ENCODE assay signal across 21 cellular contexts in genomic region chr12:91057771-91058170, GRCh38. TPM values are rescaled to one million over a fixed set of nuclear protein-coding genes. Genes with fewer than 3 reads are reported as not detected.
"Had no signal": no experiment of that assay in that cellular context is flagged by ENCODE, and none has a peak within 500 bp of the region (broad histone marks: within the 10 kb centered on the region; RNA-seq: fewer than 3 reads in every experiment).

A gene with protein sequence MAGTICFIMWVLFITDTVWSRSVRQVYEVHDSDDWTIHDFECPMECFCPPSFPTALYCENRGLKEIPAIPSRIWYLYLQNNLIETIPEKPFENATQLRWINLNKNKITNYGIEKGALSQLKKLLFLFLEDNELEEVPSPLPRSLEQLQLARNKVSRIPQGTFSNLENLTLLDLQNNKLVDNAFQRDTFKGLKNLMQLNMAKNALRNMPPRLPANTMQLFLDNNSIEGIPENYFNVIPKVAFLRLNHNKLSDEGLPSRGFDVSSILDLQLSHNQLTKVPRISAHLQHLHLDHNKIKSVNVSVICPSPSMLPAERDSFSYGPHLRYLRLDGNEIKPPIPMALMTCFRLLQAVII (minus strand): TSS chr12:91058024. CDS start chr12:91056281, 1,743 bp downstream.

- H3K36me3 ChIP-seq: MG63 had no signal

- H3K27me3 ChIP-seq: MG63 had no signal

- H3K4me3 ChIP-seq: MG63 had no signal

- H3K9me3 ChIP-seq: MG63 had no signal

- DNase-seq: IMR-90, Karpas-422, KG1, MG63, NCI-H1092 treated with DMSO at 0.1 percent for 48 hours, NCI-H1436, NCI-H187, NCI-H2029, NCI-H2081 treated with DMSO at 0.1 percent for 48 hours, NCI-H226, NCI-H510A, NCI-H524 treated with DMSO at 0.1 percent for 48 hours, NCI-H69, NCI-H774, Right ventricle myocardium superior, RPMI8226, SIG-M5 had no signal

- ATAC-seq: HepG2, SK-N-SH treated with all-trans-retinoic acid at 6 μM for 48 hours had no signal

RNA-seq across cellular contexts. Expression of the gene that starts here (rescaled TPM):
- total RNA-seq: HepG2, HT1080, IMR-90, Right ventricle myocardium superior, SK-MEL-5 had no signal
- polyA plus RNA-seq: HepG2, IMR-90 had no signal
